9 cellular contexts compared by ENCODE assay signal in genomic region chr6:22906091-22906549, GRCh38.
DNase-seq lines count a peak whose midpoint lies in the region; ATAC-seq and TF ChIP-seq lines count a peak whose summit lies in the region.
"Had no signal": no experiment of that assay in that cellular context is flagged by ENCODE, and none has a peak within 500 bp of the region (broad histone marks: within the 10 kb centered on the region; RNA-seq: fewer than 3 reads in every experiment).

No MANE protein-coding gene starts in this region.

- no peak overlapping the region for H3K27ac Mint-ChIP-seq in GM23338
- no peak overlapping the region for H3K27ac Mint-ChIP-seq in activated T-cell treated with anti-CD3 and anti-CD28 coated beads, Interleukin-2, amount 50 U/mL, for 72 hours
- no peak overlapping the region for H3K27ac Mint-ChIP-seq in activated T-helper 2 cell treated with anti-CD3 and anti-CD28 coated beads, Interferon-gamma antibody, Interleukin-2, Interleukin-4, amounts not matched to agents 10 μg/mL and 5 μg/mL and 100 μg/mL, durations not matched to agents 14 hours and 24 hours and 36 hours

- ATAC-seq in GM23338 (peak; percentile 70), RWPE2 (ENCODE audit: low read depth) (peak; percentile 54; the same call in 2 of the 3 replicates)
- no peak for ATAC-seq in activated T-cell treated with anti-CD3 and anti-CD28 coated beads, Interleukin-2, amount 50 U/mL, for 72 hours (replicated peaks in 1 of 2)

- H3K27me3 ChIP-seq in GM23338 (ENCODE audit: insufficient read depth) (no peaks in the 10 kb centered on the region), RWPE2 (ENCODE audit: insufficient read depth, poor library complexity, severe bottlenecking) (no peaks in the 10 kb centered on the region)

- no peaks in the 10 kb centered on the region; the same call in 2 of the 3 replicates for H3K9me3 Mint-ChIP-seq in GM23338
- H3K9me3 Mint-ChIP-seq in activated T-cell treated with anti-CD3 and anti-CD28 coated beads, Interleukin-2, amount 50 U/mL, for 72 hours = peaks cover 4 to 7% of the 10 kb centered on the region in 2 donors
- H3K9me3 Mint-ChIP-seq in activated T-helper 2 cell treated with anti-CD3 and anti-CD28 coated beads, Interferon-gamma antibody, Interleukin-2, Interleukin-4, amounts not matched to agents 10 μg/mL and 5 μg/mL and 100 μg/mL, durations not matched to agents 14 hours and 24 hours and 36 hours = no peaks in the 10 kb centered on the region

- H3K27ac ChIP-seq in GM23338 (ENCODE audit: low read depth) = no peak overlapping the region
- no peak overlapping the region for H3K27ac ChIP-seq in RWPE2 (ENCODE audit: poor library complexity, severe bottlenecking)

- H3K36me3 ChIP-seq in GM23338 (ENCODE audit: insufficient read depth) (no peaks in the 10 kb centered on the region), RWPE2 (ENCODE audit: low read depth) (no peaks in the 10 kb centered on the region)

- no peak overlapping the region for H3K4me3 Mint-ChIP-seq in GM23338
- H3K4me3 Mint-ChIP-seq in activated T-cell treated with anti-CD3 and anti-CD28 coated beads, Interleukin-2, amount 50 U/mL, for 72 hours = no peak overlapping the region
- H3K4me3 Mint-ChIP-seq in activated T-helper 2 cell treated with anti-CD3 and anti-CD28 coated beads, Interferon-gamma antibody, Interleukin-2, Interleukin-4, amounts not matched to agents 10 μg/mL and 5 μg/mL and 100 μg/mL, durations not matched to agents 14 hours and 24 hours and 36 hours (ENCODE audit: low read depth) = no peak overlapping the region

- no peak overlapping the region for H3K4me2 ChIP-seq in GM23338

- H3K4me1 Mint-ChIP-seq in GM23338 = peaks cover 23% of the 10 kb centered on the region; the same call in 2 of the 3 replicates
- no peaks in the 10 kb centered on the region for H3K4me1 Mint-ChIP-seq in activated T-cell treated with anti-CD3 and anti-CD28 coated beads, Interleukin-2, amount 50 U/mL, for 72 hours (ENCODE audit: low read depth)
- no peaks in the 10 kb centered on the region for H3K4me1 Mint-ChIP-seq in activated T-helper 2 cell treated with anti-CD3 and anti-CD28 coated beads, Interferon-gamma antibody, Interleukin-2, Interleukin-4, amounts not matched to agents 10 μg/mL and 5 μg/mL and 100 μg/mL, durations not matched to agents 14 hours and 24 hours and 36 hours (ENCODE audit: low read depth)

- H3K4me1 ChIP-seq in GM23338 (ENCODE audit: insufficient read depth) = peaks cover 27% of the 10 kb centered on the region
- H3K4me1 ChIP-seq in RWPE2 (ENCODE audit: insufficient read depth, poor library complexity, severe bottlenecking) = no peaks in the 10 kb centered on the region

- peak; percentile 75 for DNase-seq in GM23338 (ENCODE audit: low spot score)
- DNase-seq in RWPE2 (ENCODE audit: low spot score) = no peak
- DNase-seq in globus pallidus (ENCODE audit: low spot score) = peak; percentile 3
- peak; percentile 76 for DNase-seq in renal cortical epithelial cell (ENCODE audit: low read depth)
- no peak for DNase-seq in activated T-cell treated with anti-CD3 and anti-CD28 coated beads, Interleukin-2, amount 50 U/mL, for 72 hours
- no peak for DNase-seq in SKM-1 treated with dmso at 0.1 percent for 144 hours (lab: John Stamatoyannopoulos, UW; ENCODE audit: unreplicated experiment)
- no peak for DNase-seq in putamen (ENCODE audit: low spot score)
- DNase-seq in activated T-helper 2 cell treated with anti-CD3 and anti-CD28 coated beads, Interferon-gamma antibody, Interleukin-2, Interleukin-4, amounts not matched to agents 10 μg/mL and 5 μg/mL and 100 μg/mL, durations not matched to agents 14 hours and 24 hours and 36 hours (ENCODE audit: low spot score) = no peak
- DNase-seq: activated T-cell treated with anti-CD3 and anti-CD28 coated beads, Interleukin-2, amount 50 U/mL, for 48 hours had no signal

- H3K4me3 ChIP-seq in GM23338 = no peak overlapping the region
- no peak overlapping the region for H3K4me3 ChIP-seq in RWPE2 (ENCODE audit: severe bottlenecking)

- intact Hi-C loops in activated T-helper 2 cell treated with anti-CD3 and anti-CD28 coated beads, Interferon-gamma antibody, Interleukin-2, Interleukin-4, amounts not matched to agents 10 μg/mL and 5 μg/mL and 100 μg/mL, durations not matched to agents 14 hours and 24 hours and 36 hours (cut with micrococcal nuclease) = no loop called here

- H3K9me3 ChIP-seq in RWPE2 (ENCODE audit: severe bottlenecking) = no peaks in the 10 kb centered on the region

- no peaks in the 10 kb centered on the region for H3K79me2 ChIP-seq in GM23338 (replicated peaks; ENCODE audit: insufficient read depth)

- H3K36me3 Mint-ChIP-seq in GM23338 (ENCODE audit: low read depth) = 0 out of 3 replicates have a peak, but pooled peaks cover 3% of the 10 kb centered on the region
- H3K36me3 Mint-ChIP-seq in activated T-cell treated with anti-CD3 and anti-CD28 coated beads, Interleukin-2, amount 50 U/mL, for 72 hours (ENCODE audit: insufficient read depth in 2 of 2) = no peaks in the 10 kb centered on the region
- no peaks in the 10 kb centered on the region for H3K36me3 Mint-ChIP-seq in activated T-helper 2 cell treated with anti-CD3 and anti-CD28 coated beads, Interferon-gamma antibody, Interleukin-2, Interleukin-4, amounts not matched to agents 10 μg/mL and 5 μg/mL and 100 μg/mL, durations not matched to agents 14 hours and 24 hours and 36 hours (ENCODE audit: low read depth)

- TF ChIP-seq CTCF in GM23338 (conservative IDR thresholded peaks at IDR 0.05; ENCODE audit: low read depth in 2 of 2) = peak; percentile 63 to 66
- peak; percentile 46 for TF ChIP-seq CTCF in RWPE2 (IDR thresholded peaks at IDR 0.05; ENCODE audit: poor library complexity, severe bottlenecking)

- no peaks in the 10 kb centered on the region for H3K9me2 ChIP-seq in GM23338 (ENCODE audit: insufficient read depth)

- H2AFZ ChIP-seq in GM23338 = no peak overlapping the region

- no peaks in the 10 kb centered on the region for H4K20me1 ChIP-seq in GM23338 (replicated peaks; ENCODE audit: insufficient read depth)

- H3K27me3 Mint-ChIP-seq in GM23338 (ENCODE audit: insufficient read depth, low read depth, poor library complexity) = peaks cover 2% of the 10 kb centered on the region
- no peaks in the 10 kb centered on the region for H3K27me3 Mint-ChIP-seq in activated T-cell treated with anti-CD3 and anti-CD28 coated beads, Interleukin-2, amount 50 U/mL, for 72 hours (ENCODE audit: low read depth)
- H3K27me3 Mint-ChIP-seq in activated T-helper 2 cell treated with anti-CD3 and anti-CD28 coated beads, Interferon-gamma antibody, Interleukin-2, Interleukin-4, amounts not matched to agents 10 μg/mL and 5 μg/mL and 100 μg/mL, durations not matched to agents 14 hours and 24 hours and 36 hours (ENCODE audit: low read depth) = no peaks in the 10 kb centered on the region

- H3F3A ChIP-seq in GM23338 (replicated peaks; ENCODE audit: low read depth) = no peaks in the 10 kb centered on the region

TF ChIP-seq in GM23338, 12 proteins besides CTCF, POLR2A, EP300 and RAD21:
- TF ChIP-seq ZNF331 (CRISPR knock-in tag; IDR thresholded peaks at IDR 0.05; ENCODE audit: low read depth) (no peak), CREB1 (CRISPR knock-in tag; IDR thresholded peaks at IDR 0.05; ENCODE audit: low read depth) (no peak), POLR2AphosphoS5 (IDR thresholded peaks at IDR 0.05; ENCODE audit: low read depth) (no peak), NANOG (IDR thresholded peaks at IDR 0.05; ENCODE audit: borderline replicate concordance) (no peak), EZH2 (IDR thresholded peaks at IDR 0.05; ENCODE audit: low read depth, unreplicated experiment) (no peak), JUNB (IDR thresholded peaks at IDR 0.05; ENCODE audit: unreplicated experiment) (no peak), EZH2phosphoT487 (IDR thresholded peaks at IDR 0.05; ENCODE audit: unreplicated experiment) (no peak)
- TF ChIP-seq, protein P1, sequence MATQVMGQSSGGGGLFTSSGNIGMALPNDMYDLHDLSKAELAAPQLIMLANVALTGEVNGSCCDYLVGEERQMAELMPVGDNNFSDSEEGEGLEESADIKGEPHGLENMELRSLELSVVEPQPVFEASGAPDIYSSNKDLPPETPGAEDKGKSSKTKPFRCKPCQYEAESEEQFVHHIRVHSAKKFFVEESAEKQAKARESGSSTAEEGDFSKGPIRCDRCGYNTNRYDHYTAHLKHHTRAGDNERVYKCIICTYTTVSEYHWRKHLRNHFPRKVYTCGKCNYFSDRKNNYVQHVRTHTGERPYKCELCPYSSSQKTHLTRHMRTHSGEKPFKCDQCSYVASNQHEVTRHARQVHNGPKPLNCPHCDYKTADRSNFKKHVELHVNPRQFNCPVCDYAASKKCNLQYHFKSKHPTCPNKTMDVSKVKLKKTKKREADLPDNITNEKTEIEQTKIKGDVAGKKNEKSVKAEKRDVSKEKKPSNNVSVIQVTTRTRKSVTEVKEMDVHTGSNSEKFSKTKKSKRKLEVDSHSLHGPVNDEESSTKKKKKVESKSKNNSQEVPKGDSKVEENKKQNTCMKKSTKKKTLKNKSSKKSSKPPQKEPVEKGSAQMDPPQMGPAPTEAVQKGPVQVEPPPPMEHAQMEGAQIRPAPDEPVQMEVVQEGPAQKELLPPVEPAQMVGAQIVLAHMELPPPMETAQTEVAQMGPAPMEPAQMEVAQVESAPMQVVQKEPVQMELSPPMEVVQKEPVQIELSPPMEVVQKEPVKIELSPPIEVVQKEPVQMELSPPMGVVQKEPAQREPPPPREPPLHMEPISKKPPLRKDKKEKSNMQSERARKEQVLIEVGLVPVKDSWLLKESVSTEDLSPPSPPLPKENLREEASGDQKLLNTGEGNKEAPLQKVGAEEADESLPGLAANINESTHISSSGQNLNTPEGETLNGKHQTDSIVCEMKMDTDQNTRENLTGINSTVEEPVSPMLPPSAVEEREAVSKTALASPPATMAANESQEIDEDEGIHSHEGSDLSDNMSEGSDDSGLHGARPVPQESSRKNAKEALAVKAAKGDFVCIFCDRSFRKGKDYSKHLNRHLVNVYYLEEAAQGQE (IDR thresholded peaks at IDR 0.05; ENCODE audit: unreplicated experiment) = no peak
- TF ChIP-seq, protein P2, sequence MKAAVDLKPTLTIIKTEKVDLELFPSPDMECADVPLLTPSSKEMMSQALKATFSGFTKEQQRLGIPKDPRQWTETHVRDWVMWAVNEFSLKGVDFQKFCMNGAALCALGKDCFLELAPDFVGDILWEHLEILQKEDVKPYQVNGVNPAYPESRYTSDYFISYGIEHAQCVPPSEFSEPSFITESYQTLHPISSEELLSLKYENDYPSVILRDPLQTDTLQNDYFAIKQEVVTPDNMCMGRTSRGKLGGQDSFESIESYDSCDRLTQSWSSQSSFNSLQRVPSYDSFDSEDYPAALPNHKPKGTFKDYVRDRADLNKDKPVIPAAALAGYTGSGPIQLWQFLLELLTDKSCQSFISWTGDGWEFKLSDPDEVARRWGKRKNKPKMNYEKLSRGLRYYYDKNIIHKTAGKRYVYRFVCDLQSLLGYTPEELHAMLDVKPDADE (IDR thresholded peaks at IDR 0.05) = no peak

Comparison
In these comparisons a context has a peak if more than half of its experiments do, and no peak if none do; other contexts are left out.
1. ATAC-seq: peak in GM23338 (single experiment) and RWPE2 (single experiment); none in activated T-cell treated with anti-CD3 and anti-CD28 coated beads, Interleukin-2, amount 50 U/mL, for 72 hours (0 of 2).
2. DNase-seq: peak in GM23338 (single experiment), globus pallidus (single experiment) and renal cortical epithelial cell (single experiment); none in RWPE2 (single experiment), activated T-cell treated with anti-CD3 and anti-CD28 coated beads, Interleukin-2, amount 50 U/mL, for 72 hours (0 of 2), SKM-1 treated with dmso at 0.1 percent for 144 hours (single experiment), putamen (single experiment) and activated T-helper 2 cell treated with anti-CD3 and anti-CD28 coated beads, Interferon-gamma antibody, Interleukin-2, Interleukin-4, amounts not matched to agents 10 μg/mL and 5 μg/mL and 100 μg/mL, durations not matched to agents 14 hours and 24 hours and 36 hours (single experiment).